ENCODE assay signal across 8 cellular contexts in the genomic region with DNA sequence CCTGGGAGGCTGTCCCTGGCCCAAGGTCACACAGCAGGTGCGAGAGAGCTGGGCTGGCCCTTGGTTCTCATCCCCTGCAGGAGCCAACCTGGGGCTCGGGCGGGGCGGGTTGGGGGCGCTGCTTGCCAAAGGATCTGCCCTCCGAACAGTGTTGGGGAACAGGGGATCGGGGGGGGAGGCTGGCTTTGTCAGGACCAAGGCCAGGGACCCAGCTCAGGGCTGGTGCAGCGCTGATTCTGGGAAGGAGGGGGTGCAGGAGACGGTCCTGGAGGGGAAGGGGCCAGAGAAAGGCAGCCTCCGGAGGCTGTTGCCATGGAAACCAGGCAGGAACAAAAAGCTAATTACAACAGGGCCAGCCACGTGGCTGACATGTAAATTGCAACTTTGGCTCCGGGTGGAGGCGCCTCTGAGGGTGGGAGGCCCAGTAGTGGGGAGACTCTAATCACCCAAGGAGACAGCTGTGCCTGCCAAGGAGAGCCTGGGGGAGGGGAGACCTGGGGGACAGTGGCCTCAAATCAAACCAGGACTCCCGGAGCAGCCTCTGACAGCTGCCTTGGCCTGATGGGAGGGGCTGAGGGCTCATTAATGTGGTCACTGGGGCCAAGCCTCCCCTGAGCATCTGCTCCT. TPM values are rescaled to one million over a fixed set of nuclear protein-coding genes. Genes with fewer than 3 reads are reported as not detected.
DNase-seq lines count a peak whose midpoint lies in the region; ATAC-seq and TF ChIP-seq lines count a peak whose summit lies in the region.

No MANE protein-coding gene starts in this region.

- H3K4me1 ChIP-seq in left ventricle myocardium inferior = peaks cover 60% of the 10 kb centered on the region
- H3K4me1 ChIP-seq in gastroesophageal sphincter = peaks cover 0 to 59% (median 29%) of the 10 kb centered on the region in 3 donors

- peaks cover 68% of the 10 kb centered on the region for H3K27me3 ChIP-seq in left ventricle myocardium inferior (ENCODE audit: low read depth)
- H3K27me3 ChIP-seq in gastroesophageal sphincter = peaks cover 99% of the 10 kb centered on the region

- no peak for ATAC-seq in activated naive CD8-positive, alpha-beta T cell treated with anti-CD3 and anti-CD28 coated beads, Interleukin-2, amount 50 U/mL, for 24 hours
- ATAC-seq in gastroesophageal sphincter (no peak), HG02970 (IDR thresholded peaks at IDR 0.05; ENCODE audit: low FRiP score, unreplicated experiment) (no peak)

- H3K36me3 ChIP-seq in left ventricle myocardium inferior = no peaks in the 10 kb centered on the region
- H3K36me3 ChIP-seq in gastroesophageal sphincter = no peaks in the 10 kb centered on the region

- no peak for TF ChIP-seq POLR2A in gastroesophageal sphincter (IDR thresholded peaks at IDR 0.05)

- intact Hi-C loops in left ventricle myocardium inferior (cut with micrococcal nuclease) = no loop called here
- intact Hi-C loops in cardiac septum (cut with DNase I) = loop anchor here (5.0 kb wide), 3 partner anchors 48 to 202 kb away; partner anchors contain the start of genes TCF25, VPS9D1 and ZNF276

- no peaks in the 10 kb centered on the region for H3K36me3 Mint-ChIP-seq in activated naive CD8-positive, alpha-beta T cell treated with anti-CD3 and anti-CD28 coated beads, Interleukin-2, amount 50 U/mL, for 24 hours (ENCODE audit: low read depth)

- DNase-seq in left ventricle myocardium inferior = no peak
- no peak for DNase-seq in cardiac septum (ENCODE audit: low spot score)
- peak; percentile 75 for DNase-seq in NCI-H2227 (lab: John Stamatoyannopoulos, UW; ENCODE audit: unreplicated experiment)
- DNase-seq in activated naive CD8-positive, alpha-beta T cell treated with anti-CD3 and anti-CD28 coated beads, Interleukin-2, amount 50 U/mL, for 24 hours = peak; percentile 25
- peak; percentile 71 for DNase-seq in iPS-NIHi7 (ENCODE audit: extremely low spot score)
- DNase-seq in NCI-H2029 (lab: John Stamatoyannopoulos, UW) = no peak

- peaks cover 54% of the 10 kb centered on the region for H3K27me3 Mint-ChIP-seq in activated naive CD8-positive, alpha-beta T cell treated with anti-CD3 and anti-CD28 coated beads, Interleukin-2, amount 50 U/mL, for 24 hours

- TF ChIP-seq CTCF in left ventricle myocardium inferior (IDR thresholded peaks at IDR 0.05; ENCODE audit: borderline replicate concordance) (no peak), gastroesophageal sphincter (IDR thresholded peaks at IDR 0.05) (no peak)

- peaks cover 34% of the 10 kb centered on the region for H3K4me1 Mint-ChIP-seq in activated naive CD8-positive, alpha-beta T cell treated with anti-CD3 and anti-CD28 coated beads, Interleukin-2, amount 50 U/mL, for 24 hours

- H3K4me3 ChIP-seq in left ventricle myocardium inferior = peak overlapping the region; percentile 77
- no peak overlapping the region for H3K4me3 ChIP-seq in gastroesophageal sphincter

- H3K4me3 Mint-ChIP-seq in activated naive CD8-positive, alpha-beta T cell treated with anti-CD3 and anti-CD28 coated beads, Interleukin-2, amount 50 U/mL, for 24 hours = no peak overlapping the region

- no peak overlapping the region for H3K27ac Mint-ChIP-seq in activated naive CD8-positive, alpha-beta T cell treated with anti-CD3 and anti-CD28 coated beads, Interleukin-2, amount 50 U/mL, for 24 hours

- TF ChIP-seq EP300 in gastroesophageal sphincter (IDR thresholded peaks at IDR 0.05) = no peak

- WGBS in gastroesophageal sphincter (ENCODE audit: low coverage in 1 of 2), 2 donors = 0 to 11% methylated on average over 1 to 4 of the region's 14 CpGs

- H3K9me3 ChIP-seq in left ventricle myocardium inferior (replicated peaks) (no peaks in the 10 kb centered on the region), gastroesophageal sphincter (no peaks in the 10 kb centered on the region)

- no peaks in the 10 kb centered on the region for H3K9me3 Mint-ChIP-seq in activated naive CD8-positive, alpha-beta T cell treated with anti-CD3 and anti-CD28 coated beads, Interleukin-2, amount 50 U/mL, for 24 hours

- H3K27ac ChIP-seq in left ventricle myocardium inferior (replicated peaks) (no peak overlapping the region), gastroesophageal sphincter (no peak overlapping the region)

RNA-seq across cellular contexts. Expression of gene TUBB3, which starts 1.3 kb away (rescaled TPM):
- total RNA-seq in left ventricle myocardium inferior = 2.1 TPM
- 6.8 TPM for total RNA-seq in cardiac septum
- total RNA-seq in gastroesophageal sphincter = 10 to 100 TPM in 2 of 4 donors, 1 to 10 TPM in 2; 5.3 to 11.8 (median 9.1) TPM

RNA-seq across cellular contexts. Expression of gene MC1R, which starts 5.7 kb away (rescaled TPM):
- 1.2 TPM for total RNA-seq in left ventricle myocardium inferior
- 4.0 TPM for total RNA-seq in cardiac septum
- 1 to 10 TPM; 1.0 to 7.3 (median 3.6) TPM for total RNA-seq in gastroesophageal sphincter

RNA-seq across cellular contexts. Expression of gene DEF8, which starts 24.1 kb away (rescaled TPM):
- total RNA-seq in left ventricle myocardium inferior (44.7 TPM), cardiac septum (42.8 TPM), gastroesophageal sphincter (100 to 1,000 TPM in 1 of 4 donors, 10 to 100 TPM in 3; 86.3 to 116 (median 90.1) TPM)

RNA-seq across cellular contexts. Expression of gene TCF25, which starts 51.0 kb away (rescaled TPM):
- total RNA-seq in left ventricle myocardium inferior (82.6 TPM), cardiac septum (106 TPM), gastroesophageal sphincter (100 to 1,000 TPM; 118 to 165 (median 134) TPM)

Comparison
In these comparisons a context has a peak if more than half of its experiments do, and no peak if none do; other contexts are left out.
1. DNase-seq: peak in NCI-H2227 (single experiment), activated naive CD8-positive, alpha-beta T cell treated with anti-CD3 and anti-CD28 coated beads, Interleukin-2, amount 50 U/mL, for 24 hours (single experiment) and iPS-NIHi7 (single experiment); none in left ventricle myocardium inferior (single experiment), cardiac septum (single experiment) and NCI-H2029 (single experiment).